Comparison of ENCODE assay signal across 28 cellular contexts in genomic region chr7:19948160-19948559, GRCh38.
"Had no signal": no experiment of that assay in that cellular context is flagged by ENCODE, and none has a peak within 500 bp of the region (broad histone marks: within the 10 kb centered on the region; RNA-seq: fewer than 3 reads in every experiment).

No MANE protein-coding gene starts in this region.

- H3K4me1 ChIP-seq: colonic mucosa, esophagus muscularis mucosa, esophagus squamous epithelium, gastrocnemius medialis, gastroesophageal sphincter, heart left ventricle, heart right ventricle had no signal

- H3K36me3 ChIP-seq: colonic mucosa, esophagus muscularis mucosa, esophagus squamous epithelium, gastrocnemius medialis, gastroesophageal sphincter, heart left ventricle, heart right ventricle had no signal

- DNase-seq: colonic mucosa; cortex of kidney; dermis blood vessel endothelial cell; dorsolateral prefrontal cortex; effector CD4-positive, alpha-beta T cell; effector CD8-positive, alpha-beta T cell; effector memory CD4-positive, alpha-beta T cell; effector memory CD8-positive, alpha-beta T cell; endodermal cell; erythroblast; esophagus squamous epithelium; foreskin fibroblast; foreskin keratinocyte; foreskin melanocyte; gastrocnemius medialis; glutamatergic neuron; head of caudate nucleus; heart left ventricle; heart right ventricle had no signal

- H3K27me3 ChIP-seq: colonic mucosa, dorsolateral prefrontal cortex, esophagus muscularis mucosa, esophagus squamous epithelium, foreskin keratinocyte, gastrocnemius medialis, gastroesophageal sphincter, heart left ventricle, heart right ventricle had no signal

- H3K4me3 ChIP-seq: colonic mucosa, coronary artery, dorsolateral prefrontal cortex, esophagus muscularis mucosa, esophagus squamous epithelium, gastrocnemius medialis, gastroesophageal sphincter, heart left ventricle, heart right ventricle had no signal

- H3K9me3 ChIP-seq: colonic mucosa, esophagus squamous epithelium, gastrocnemius medialis, gastroesophageal sphincter had no signal

- ATAC-seq: effector memory CD8-positive, alpha-beta T cell; esophagus mucosa; foreskin keratinocyte; gastrocnemius medialis; gastroesophageal sphincter; heart left ventricle; heart right ventricle had no signal

- H3K27ac ChIP-seq: colonic mucosa, coronary artery, dorsolateral prefrontal cortex, epithelial cell of prostate, esophagus muscularis mucosa, esophagus squamous epithelium, foreskin keratinocyte, gastrocnemius medialis, gastroesophageal sphincter, heart left ventricle, heart right ventricle had no signal

- FAIRE-seq: colon, endometrium, endothelial cell of umbilical vein, frontal cortex had no signal
